10 cellular contexts compared by ENCODE assay signal in the genomic region with DNA sequence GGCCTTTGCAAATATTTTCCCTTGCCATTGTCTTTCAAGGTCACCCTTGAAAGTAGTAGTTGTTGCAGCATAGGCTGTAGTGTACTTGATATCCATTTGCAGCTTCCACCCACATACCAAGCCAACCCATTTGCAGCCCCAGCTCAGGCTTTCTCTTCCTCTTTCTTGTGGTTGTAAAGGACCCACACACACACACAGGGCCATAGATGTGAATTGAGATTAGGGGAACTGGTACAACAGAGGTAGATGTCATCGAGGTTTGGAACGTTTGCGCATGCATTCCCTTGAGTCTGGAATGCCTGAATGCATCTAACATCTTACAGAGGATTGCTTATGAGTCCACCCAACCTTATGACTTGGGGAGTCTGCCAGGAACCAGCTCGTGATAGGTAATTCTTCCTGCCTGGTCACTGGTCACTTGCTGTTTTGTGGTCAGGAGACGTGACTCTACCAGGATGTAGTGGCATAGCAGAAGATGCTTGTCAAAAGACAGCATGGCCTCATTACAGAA.
DNase-seq lines count a peak whose midpoint lies in the region; ATAC-seq and TF ChIP-seq lines count a peak whose summit lies in the region.
"Had no signal": no experiment of that assay in that cellular context is flagged by ENCODE, and none has a peak within 500 bp of the region (broad histone marks: within the 10 kb centered on the region; RNA-seq: fewer than 3 reads in every experiment).

No MANE protein-coding gene starts in this region.

- H3K27ac Mint-ChIP-seq in stimulated activated naive B cell treated with anti-CD40 and anti-IgM and Interleukin-4, amounts not matched to agents 10 μg/mL and 1 μg/mL and 100 μg/mL, for 72 hours = peak overlapping the region; percentile 88
- H3K27ac Mint-ChIP-seq: activated CD4-positive, alpha-beta memory T cell treated with anti-CD3 and anti-CD28 coated beads for 36 hours had no signal

- peaks cover 3 to 10% of the 10 kb centered on the region in 2 donors for H3K9me3 Mint-ChIP-seq in stimulated activated naive B cell treated with anti-CD40 and anti-IgM and Interleukin-4, amounts not matched to agents 10 μg/mL and 1 μg/mL and 100 μg/mL, for 72 hours
- H3K9me3 Mint-ChIP-seq: activated CD4-positive, alpha-beta memory T cell treated with anti-CD3 and anti-CD28 coated beads for 36 hours had no signal

- peak overlapping the region in 1 of 2 donors; percentile 16 for H3K4me3 Mint-ChIP-seq in stimulated activated naive B cell treated with anti-CD40 and anti-IgM and Interleukin-4, amounts not matched to agents 10 μg/mL and 1 μg/mL and 100 μg/mL, for 72 hours
- H3K4me3 Mint-ChIP-seq: activated CD4-positive, alpha-beta memory T cell treated with anti-CD3 and anti-CD28 coated beads for 36 hours had no signal

- no peak overlapping the region for H3K4me3 ChIP-seq in coronary artery

- H3K27ac ChIP-seq in coronary artery = no peak overlapping the region

- DNase-seq in Kasumi-1 (lab: John Stamatoyannopoulos, UW) (peak; percentile 64 to 78), COLO829 (ENCODE audit: low spot score) (no peak), coronary artery (ENCODE audit: low spot score) (no peak), omental fat pad (ENCODE audit: low spot score) (no peak)
- peak; percentile 78 for DNase-seq in stimulated activated naive B cell treated with anti-CD40 and anti-IgM and Interleukin-4, amounts not matched to agents 10 μg/mL and 1 μg/mL and 100 μg/mL, for 72 hours
- DNase-seq: activated CD4-positive, alpha-beta memory T cell treated with anti-CD3 and anti-CD28 coated beads for 36 hours; glutamatergic neuron; stimulated activated CD4-positive, alpha-beta T cell treated with anti-CD3 and anti-CD28 coated beads, Interleukin-2, amount 100 ng/mL, for 48 hours had no signal

- ATAC-seq in GM19351 (IDR thresholded peaks at IDR 0.05; ENCODE audit: unreplicated experiment) (peak; percentile 96), HG02885 (IDR thresholded peaks at IDR 0.05; ENCODE audit: poor library complexity, unreplicated experiment) (peak; percentile 98), omental fat pad (ENCODE audit: low FRiP score) (no peak)
- ATAC-seq in stimulated activated naive B cell treated with anti-CD40 and anti-IgM and Interleukin-4, amounts not matched to agents 10 μg/mL and 1 μg/mL and 100 μg/mL, for 72 hours (replicated peaks) = peak; percentile 92 to 95

- peaks cover 26 to 37% of the 10 kb centered on the region in 2 donors for H3K4me1 Mint-ChIP-seq in stimulated activated naive B cell treated with anti-CD40 and anti-IgM and Interleukin-4, amounts not matched to agents 10 μg/mL and 1 μg/mL and 100 μg/mL, for 72 hours

- peaks cover 18 to 19% of the 10 kb centered on the region in 2 donors for H3K36me3 Mint-ChIP-seq in stimulated activated naive B cell treated with anti-CD40 and anti-IgM and Interleukin-4, amounts not matched to agents 10 μg/mL and 1 μg/mL and 100 μg/mL, for 72 hours
- H3K36me3 Mint-ChIP-seq: activated CD4-positive, alpha-beta memory T cell treated with anti-CD3 and anti-CD28 coated beads for 36 hours had no signal

- peaks cover 23 to 27% of the 10 kb centered on the region in 2 donors for H3K27me3 Mint-ChIP-seq in stimulated activated naive B cell treated with anti-CD40 and anti-IgM and Interleukin-4, amounts not matched to agents 10 μg/mL and 1 μg/mL and 100 μg/mL, for 72 hours

- no peak for TF ChIP-seq CTCF in coronary artery (IDR thresholded peaks at IDR 0.05)
- no peak for TF ChIP-seq CTCF in omental fat pad (IDR thresholded peaks at IDR 0.05)

Comparison
In these comparisons a context has a peak if more than half of its experiments do, and no peak if none do; other contexts are left out.
1. DNase-seq: peak in Kasumi-1 (2 of 2) and stimulated activated naive B cell treated with anti-CD40 and anti-IgM and Interleukin-4, amounts not matched to agents 10 μg/mL and 1 μg/mL and 100 μg/mL, for 72 hours (single experiment); none in COLO829 (single experiment), coronary artery (single experiment) and omental fat pad (single experiment).